ENCODE assay signal across 1 cellular context in the genomic region with DNA sequence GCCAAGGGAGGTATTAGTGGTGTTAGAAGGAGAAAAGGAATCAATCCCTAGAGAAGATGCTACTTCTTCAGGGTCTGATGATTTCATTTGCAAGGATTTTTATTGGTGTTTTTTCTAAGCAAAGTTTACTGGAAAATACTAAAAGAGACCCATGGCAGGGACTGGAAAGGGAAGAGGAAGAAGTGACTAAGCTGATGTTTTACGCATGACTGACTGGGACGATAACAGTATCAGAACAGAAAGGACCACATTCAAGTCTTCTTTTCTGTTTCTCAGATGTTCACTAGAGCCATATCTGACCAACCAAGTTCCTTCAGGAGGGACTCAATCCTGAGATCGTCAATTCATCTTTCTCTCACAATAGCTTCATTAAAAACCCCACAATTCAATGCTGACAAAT.
TF ChIP-seq lines count a peak whose summit lies in the region.

No MANE protein-coding gene starts in this region.

TF ChIP-seq in K562, 482 proteins besides CTCF, POLR2A, EP300 and RAD21 (continued from another document):
- TF ChIP-seq PCBP1 (IDR thresholded peaks at IDR 0.05; ENCODE audit: low read depth, low read length, poor library complexity, severe bottlenecking) = no peak
- TF ChIP-seq BHLHE40 (IDR thresholded peaks at IDR 0.05; ENCODE audit: low read length) = peak; percentile 77
- no peak for TF ChIP-seq ZNF551 (CRISPR knock-in tag; IDR thresholded peaks at IDR 0.05)
- no peak for TF ChIP-seq ZC3H8 (IDR thresholded peaks at IDR 0.05)
- peak; percentile 52 for TF ChIP-seq NFE2 (IDR thresholded peaks at IDR 0.05; ENCODE audit: low read depth)
- no peak for TF ChIP-seq NFYB (IDR thresholded peaks at IDR 0.05; ENCODE audit: extremely low read depth, insufficient read length)
- peak; percentile 52 for TF ChIP-seq NCOR1 (IDR thresholded peaks at IDR 0.05)
- peak; percentile 82 for TF ChIP-seq FOSL1 (tag; conservative IDR thresholded peaks at IDR 0.05)
- TF ChIP-seq RBFOX2 (IDR thresholded peaks at IDR 0.05; ENCODE audit: low read depth, low read length) = no peak
- TF ChIP-seq CBFA2T2 (conservative IDR thresholded peaks at IDR 0.05) = peak; percentile 52
- no peak for TF ChIP-seq MCM7 (IDR thresholded peaks at IDR 0.05)
- no peak for TF ChIP-seq BRD9 (IDR thresholded peaks at IDR 0.05; ENCODE audit: low read depth, partially characterized antibody)
- peak; percentile 75 for TF ChIP-seq CBFA2T3 (IDR thresholded peaks at IDR 0.05)
- TF ChIP-seq, protein P1, sequence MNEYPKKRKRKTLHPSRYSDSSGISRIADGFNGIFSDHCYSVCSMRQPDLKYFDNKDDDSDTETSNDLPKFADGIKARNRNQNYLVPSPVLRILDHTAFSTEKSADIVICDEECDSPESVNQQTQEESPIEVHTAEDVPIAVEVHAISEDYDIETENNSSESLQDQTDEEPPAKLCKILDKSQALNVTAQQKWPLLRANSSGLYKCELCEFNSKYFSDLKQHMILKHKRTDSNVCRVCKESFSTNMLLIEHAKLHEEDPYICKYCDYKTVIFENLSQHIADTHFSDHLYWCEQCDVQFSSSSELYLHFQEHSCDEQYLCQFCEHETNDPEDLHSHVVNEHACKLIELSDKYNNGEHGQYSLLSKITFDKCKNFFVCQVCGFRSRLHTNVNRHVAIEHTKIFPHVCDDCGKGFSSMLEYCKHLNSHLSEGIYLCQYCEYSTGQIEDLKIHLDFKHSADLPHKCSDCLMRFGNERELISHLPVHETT (CRISPR knock-in tag; conservative IDR thresholded peaks at IDR 0.05 in 1 of 2, IDR thresholded peaks at IDR 0.05 in 1 of 2) = 0 out of 4 replicates have a peak, but pooled peaks of 1 of the 2 experiments have one; percentile 31
- no peak for TF ChIP-seq SAFB (IDR thresholded peaks at IDR 0.05; ENCODE audit: borderline replicate concordance, low read depth, low read length)
- peak; percentile 34; the same call in 1 of the 2 replicates for TF ChIP-seq SPI1 (IDR thresholded peaks at IDR 0.05; ENCODE audit: borderline replicate concordance, low read depth, low read length)
- TF ChIP-seq CXXC5 (CRISPR knock-in tag; IDR thresholded peaks at IDR 0.05) = peak; percentile 20; the same call in 1 of the 2 replicates
- TF ChIP-seq ZNF507 (tag; conservative IDR thresholded peaks at IDR 0.05) = no peak
- peak in 1 of 2 experiments; percentile 9; a peak in 2 of 4 replicates for TF ChIP-seq TRIM24 (IDR thresholded peaks at IDR 0.05)
- TF ChIP-seq ETV5 (CRISPR knock-in tag; IDR thresholded peaks at IDR 0.05; ENCODE audit: low read depth) = 0 out of 2 replicates have a peak, but pooled peaks have one; percentile 22
- TF ChIP-seq, protein P2, sequence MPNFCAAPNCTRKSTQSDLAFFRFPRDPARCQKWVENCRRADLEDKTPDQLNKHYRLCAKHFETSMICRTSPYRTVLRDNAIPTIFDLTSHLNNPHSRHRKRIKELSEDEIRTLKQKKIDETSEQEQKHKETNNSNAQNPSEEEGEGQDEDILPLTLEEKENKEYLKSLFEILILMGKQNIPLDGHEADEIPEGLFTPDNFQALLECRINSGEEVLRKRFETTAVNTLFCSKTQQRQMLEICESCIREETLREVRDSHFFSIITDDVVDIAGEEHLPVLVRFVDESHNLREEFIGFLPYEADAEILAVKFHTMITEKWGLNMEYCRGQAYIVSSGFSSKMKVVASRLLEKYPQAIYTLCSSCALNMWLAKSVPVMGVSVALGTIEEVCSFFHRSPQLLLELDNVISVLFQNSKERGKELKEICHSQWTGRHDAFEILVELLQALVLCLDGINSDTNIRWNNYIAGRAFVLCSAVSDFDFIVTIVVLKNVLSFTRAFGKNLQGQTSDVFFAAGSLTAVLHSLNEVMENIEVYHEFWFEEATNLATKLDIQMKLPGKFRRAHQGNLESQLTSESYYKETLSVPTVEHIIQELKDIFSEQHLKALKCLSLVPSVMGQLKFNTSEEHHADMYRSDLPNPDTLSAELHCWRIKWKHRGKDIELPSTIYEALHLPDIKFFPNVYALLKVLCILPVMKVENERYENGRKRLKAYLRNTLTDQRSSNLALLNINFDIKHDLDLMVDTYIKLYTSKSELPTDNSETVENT (CRISPR knock-in tag; IDR thresholded peaks at IDR 0.05) = no peak
- TF ChIP-seq, protein P3, sequence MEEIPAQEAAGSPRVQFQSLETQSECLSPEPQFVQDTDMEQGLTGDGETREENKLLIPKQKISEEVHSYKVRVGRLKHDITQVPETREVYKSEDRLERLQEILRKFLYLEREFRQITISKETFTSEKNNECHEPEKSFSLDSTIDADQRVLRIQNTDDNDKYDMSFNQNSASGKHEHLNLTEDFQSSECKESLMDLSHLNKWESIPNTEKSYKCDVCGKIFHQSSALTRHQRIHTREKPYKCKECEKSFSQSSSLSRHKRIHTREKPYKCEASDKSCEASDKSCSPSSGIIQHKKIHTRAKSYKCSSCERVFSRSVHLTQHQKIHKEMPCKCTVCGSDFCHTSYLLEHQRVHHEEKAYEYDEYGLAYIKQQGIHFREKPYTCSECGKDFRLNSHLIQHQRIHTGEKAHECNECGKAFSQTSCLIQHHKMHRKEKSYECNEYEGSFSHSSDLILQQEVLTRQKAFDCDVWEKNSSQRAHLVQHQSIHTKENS (CRISPR knock-in tag; IDR thresholded peaks at IDR 0.05) = no peak
- no peak for TF ChIP-seq TAF9B (IDR thresholded peaks at IDR 0.05; ENCODE audit: partially characterized antibody)
- TF ChIP-seq, protein P4, sequence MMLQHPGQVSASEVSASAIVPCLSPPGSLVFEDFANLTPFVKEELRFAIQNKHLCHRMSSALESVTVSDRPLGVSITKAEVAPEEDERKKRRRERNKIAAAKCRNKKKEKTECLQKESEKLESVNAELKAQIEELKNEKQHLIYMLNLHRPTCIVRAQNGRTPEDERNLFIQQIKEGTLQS (IDR thresholded peaks at IDR 0.05) = peak; percentile 29; the same call in 1 of the 2 replicates
- TF ChIP-seq, protein P4 (CRISPR knock-in tag; conservative IDR thresholded peaks at IDR 0.05) = no peak
- TF ChIP-seq JUND (IDR thresholded peaks at IDR 0.05; ENCODE audit: borderline replicate concordance, low read depth, low read length) = peak; percentile 79; the same call in 1 of the 2 replicates
- TF ChIP-seq JUND (tag; IDR thresholded peaks at IDR 0.05; ENCODE audit: borderline replicate concordance, low read depth, low read length) = peak; percentile 68; the same call in 1 of the 3 replicates
- peak; percentile 78 for TF ChIP-seq ARID1B (IDR thresholded peaks at IDR 0.05)
- TF ChIP-seq CHD1 (IDR thresholded peaks at IDR 0.05; ENCODE audit: low read length) = no peak
- TF ChIP-seq TAL1 (IDR thresholded peaks at IDR 0.05) = peak; percentile 45
- TF ChIP-seq ZFP36 (IDR thresholded peaks at IDR 0.05; ENCODE audit: low read depth, low read length, partially characterized antibody) = peak; percentile 31
- peak; percentile 60; the same call in 1 of the 2 replicates for TF ChIP-seq SMARCA4 (IDR thresholded peaks at IDR 0.05)
- TF ChIP-seq NRF1 (conservative IDR thresholded peaks at IDR 0.05 in 1 of 2, IDR thresholded peaks at IDR 0.05 in 1 of 2) = 0 out of 4 replicates have a peak, but pooled peaks of 1 of the 2 experiments have one; percentile 15
- no peak for TF ChIP-seq CBFB (CRISPR knock-in tag; IDR thresholded peaks at IDR 0.05)
- TF ChIP-seq, protein P5, sequence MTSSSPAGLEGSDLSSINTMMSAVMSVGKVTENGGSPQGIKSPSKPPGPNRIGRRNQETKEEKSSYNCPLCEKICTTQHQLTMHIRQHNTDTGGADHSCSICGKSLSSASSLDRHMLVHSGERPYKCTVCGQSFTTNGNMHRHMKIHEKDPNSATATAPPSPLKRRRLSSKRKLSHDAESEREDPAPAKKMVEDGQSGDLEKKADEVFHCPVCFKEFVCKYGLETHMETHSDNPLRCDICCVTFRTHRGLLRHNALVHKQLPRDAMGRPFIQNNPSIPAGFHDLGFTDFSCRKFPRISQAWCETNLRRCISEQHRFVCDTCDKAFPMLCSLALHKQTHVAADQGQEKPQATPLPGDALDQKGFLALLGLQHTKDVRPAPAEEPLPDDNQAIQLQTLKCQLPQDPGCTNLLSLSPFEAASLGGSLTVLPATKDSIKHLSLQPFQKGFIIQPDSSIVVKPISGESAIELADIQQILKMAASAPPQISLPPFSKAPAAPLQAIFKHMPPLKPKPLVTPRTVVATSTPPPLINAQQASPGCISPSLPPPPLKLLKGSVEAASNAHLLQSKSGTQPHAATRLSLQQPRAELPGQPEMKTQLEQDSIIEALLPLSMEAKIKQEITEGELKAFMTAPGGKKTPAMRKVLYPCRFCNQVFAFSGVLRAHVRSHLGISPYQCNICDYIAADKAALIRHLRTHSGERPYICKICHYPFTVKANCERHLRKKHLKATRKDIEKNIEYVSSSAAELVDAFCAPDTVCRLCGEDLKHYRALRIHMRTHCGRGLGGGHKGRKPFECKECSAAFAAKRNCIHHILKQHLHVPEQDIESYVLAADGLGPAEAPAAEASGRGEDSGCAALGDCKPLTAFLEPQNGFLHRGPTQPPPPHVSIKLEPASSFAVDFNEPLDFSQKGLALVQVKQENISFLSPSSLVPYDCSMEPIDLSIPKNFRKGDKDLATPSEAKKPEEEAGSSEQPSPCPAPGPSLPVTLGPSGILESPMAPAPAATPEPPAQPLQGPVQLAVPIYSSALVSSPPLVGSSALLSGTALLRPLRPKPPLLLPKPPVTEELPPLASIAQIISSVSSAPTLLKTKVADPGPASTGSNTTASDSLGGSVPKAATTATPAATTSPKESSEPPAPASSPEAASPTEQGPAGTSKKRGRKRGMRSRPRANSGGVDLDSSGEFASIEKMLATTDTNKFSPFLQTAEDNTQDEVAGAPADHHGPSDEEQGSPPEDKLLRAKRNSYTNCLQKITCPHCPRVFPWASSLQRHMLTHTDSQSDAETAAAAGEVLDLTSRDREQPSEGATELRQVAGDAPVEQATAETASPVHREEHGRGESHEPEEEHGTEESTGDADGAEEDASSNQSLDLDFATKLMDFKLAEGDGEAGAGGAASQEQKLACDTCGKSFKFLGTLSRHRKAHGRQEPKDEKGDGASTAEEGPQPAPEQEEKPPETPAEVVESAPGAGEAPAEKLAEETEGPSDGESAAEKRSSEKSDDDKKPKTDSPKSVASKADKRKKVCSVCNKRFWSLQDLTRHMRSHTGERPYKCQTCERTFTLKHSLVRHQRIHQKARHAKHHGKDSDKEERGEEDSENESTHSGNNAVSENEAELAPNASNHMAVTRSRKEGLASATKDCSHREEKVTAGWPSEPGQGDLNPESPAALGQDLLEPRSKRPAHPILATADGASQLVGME (CRISPR knock-in tag; IDR thresholded peaks at IDR 0.05) = no peak
- TF ChIP-seq CTBP1 (IDR thresholded peaks at IDR 0.05; ENCODE audit: borderline replicate concordance) = peak; percentile 51
- TF ChIP-seq ZNF717 (CRISPR knock-in tag; IDR thresholded peaks at IDR 0.05) = no peak
- TF ChIP-seq PHTF2 (CRISPR knock-in tag; IDR thresholded peaks at IDR 0.05) = no peak
- peak; percentile 27 for TF ChIP-seq CCNT2 (IDR thresholded peaks at IDR 0.05; ENCODE audit: borderline replicate concordance, extremely low read depth, insufficient read length, low read depth, low read length)
- no peak for TF ChIP-seq BCOR (IDR thresholded peaks at IDR 0.05)
- TF ChIP-seq SMARCE1 (IDR thresholded peaks at IDR 0.05) = peak; percentile 41; the same call in 1 of the 2 replicates
- TF ChIP-seq ZNF785 (CRISPR knock-in tag; IDR thresholded peaks at IDR 0.05) = no peak
- TF ChIP-seq ZFP30 (CRISPR knock-in tag; IDR thresholded peaks at IDR 0.05; ENCODE audit: borderline replicate concordance) = no peak
- TF ChIP-seq SLC30A9 (CRISPR knock-in tag; IDR thresholded peaks at IDR 0.05) = no peak
- TF ChIP-seq, protein P6, sequence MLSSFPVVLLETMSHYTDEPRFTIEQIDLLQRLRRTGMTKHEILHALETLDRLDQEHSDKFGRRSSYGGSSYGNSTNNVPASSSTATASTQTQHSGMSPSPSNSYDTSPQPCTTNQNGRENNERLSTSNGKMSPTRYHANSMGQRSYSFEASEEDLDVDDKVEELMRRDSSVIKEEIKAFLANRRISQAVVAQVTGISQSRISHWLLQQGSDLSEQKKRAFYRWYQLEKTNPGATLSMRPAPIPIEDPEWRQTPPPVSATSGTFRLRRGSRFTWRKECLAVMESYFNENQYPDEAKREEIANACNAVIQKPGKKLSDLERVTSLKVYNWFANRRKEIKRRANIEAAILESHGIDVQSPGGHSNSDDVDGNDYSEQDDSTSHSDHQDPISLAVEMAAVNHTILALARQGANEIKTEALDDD (IDR thresholded peaks at IDR 0.05) = 0 out of 2 replicates have a peak, but pooled peaks have one; percentile 53
- peak; percentile 68 for TF ChIP-seq TCF3 (CRISPR knock-in tag; IDR thresholded peaks at IDR 0.05)
- no peak for TF ChIP-seq PYGO2 (tag; IDR thresholded peaks at IDR 0.05)
- no peak for TF ChIP-seq ZC3H4 (CRISPR knock-in tag; IDR thresholded peaks at IDR 0.05; ENCODE audit: borderline replicate concordance)
- TF ChIP-seq NCOA4 (IDR thresholded peaks at IDR 0.05; ENCODE audit: partially characterized antibody) = no peak
- TF ChIP-seq RBM34 (IDR thresholded peaks at IDR 0.05; ENCODE audit: borderline replicate concordance, insufficient read depth, low read length) = no peak
